1 cellular context compared by ENCODE assay signal in genomic region chr11:36628765-36629199, GRCh38.
A peak's percentile ranks its signal among the peaks of the same experiment; 100 is the strongest.
TF ChIP-seq lines count a peak whose summit lies in the region.

No MANE protein-coding gene starts in this region.

TF ChIP-seq in neural cell, 6 proteins besides CTCF, POLR2A, EP300 and RAD21 (continued from another document):
- TF ChIP-seq REST (IDR thresholded peaks at IDR 0.05; ENCODE audit: borderline replicate concordance) (peak; percentile 46), EZH2 (IDR thresholded peaks at IDR 0.05; ENCODE audit: borderline replicate concordance, insufficient read depth, low read length, poor library complexity, severe bottlenecking) (no peak), MXI1 (conservative IDR thresholded peaks at IDR 0.05; ENCODE audit: poor library complexity, severe bottlenecking) (no peak)
